Comparison of ENCODE assay signal across 15 cellular contexts in the genomic region with DNA sequence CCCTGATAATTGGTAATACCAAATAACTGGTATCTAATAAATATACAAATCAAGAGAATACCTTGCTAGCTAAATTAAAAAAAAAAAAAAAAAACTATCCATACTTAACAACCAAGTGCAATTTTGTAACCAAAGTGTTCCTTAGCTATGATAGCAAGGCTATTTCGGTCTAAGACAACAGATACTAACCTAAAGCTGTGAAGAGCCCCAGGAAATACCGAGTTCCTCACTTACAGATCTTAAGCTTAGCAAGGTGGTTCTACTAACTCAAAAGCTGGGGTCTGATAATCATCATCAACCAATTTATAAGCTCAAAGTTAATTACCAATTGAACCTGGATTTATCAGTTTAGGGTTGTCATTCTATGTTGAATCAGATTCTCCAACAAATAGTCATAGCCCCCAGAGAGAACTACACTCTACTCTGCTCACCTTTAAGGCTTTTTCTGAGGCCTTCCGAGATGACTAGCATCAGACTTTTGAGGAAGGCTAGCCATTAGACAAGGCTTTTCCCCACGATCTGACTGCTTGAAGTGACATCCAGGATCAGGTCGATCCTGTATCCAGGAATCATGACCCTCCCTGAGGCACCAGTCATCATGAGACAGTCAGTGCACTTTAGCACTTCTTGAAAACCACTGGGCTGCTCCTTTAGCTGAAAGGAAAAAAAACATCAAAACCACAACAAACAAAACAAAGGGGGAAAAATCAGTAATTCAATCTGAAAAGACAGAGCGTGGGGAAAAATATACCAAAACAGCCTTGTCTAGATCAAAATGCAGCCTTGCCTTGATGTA. TPM values are rescaled to one million over a fixed set of nuclear protein-coding genes. Genes with fewer than 3 reads are reported as not detected.
A peak's percentile ranks its signal among the peaks of the same experiment; 100 is the strongest.
DNase-seq lines count a peak whose midpoint lies in the region; ATAC-seq and TF ChIP-seq lines count a peak whose summit lies in the region.
"Had no signal": no experiment of that assay in that cellular context is flagged by ENCODE, and none has a peak within 500 bp of the region (broad histone marks: within the 10 kb centered on the region; RNA-seq: fewer than 3 reads in every experiment).

No MANE protein-coding gene starts in this region.

- DNase-seq in T-helper 1 cell (no peak), osteocyte (ENCODE audit: extremely low spot score, unreplicated experiment) (no peak), T-helper 9 cell (no peak), DMS53 treated with DMSO at 0.1 percent for 48 hours (lab: John Stamatoyannopoulos, UW; ENCODE audit: unreplicated experiment) (no peak)
- DNase-seq in activated naive CD8-positive, alpha-beta T cell treated with anti-CD3 and anti-CD28 coated beads, Interleukin-2, amount 10 ng/mL, durations not matched to agents 7 days and 5 days = no peak
- DNase-seq: Caco-2, glutamatergic neuron, NCI-H187, sigmoid colon had no signal

- H3K36me3 ChIP-seq in KMS-11 (ENCODE audit: insufficient read depth) = no peaks in the 10 kb centered on the region

- H3K4me1 Mint-ChIP-seq in T-helper 1 cell treated with Interleukin-12 subunit alpha and Interleukin-12 subunit beta and Interleukin-4 antibody, amounts not matched to agents 30 μg/mL and 1 μg/mL, for 36 hours (ENCODE audit: low read depth) = peaks cover 45% of the 10 kb centered on the region
- peaks cover 37% of the 10 kb centered on the region for H3K4me1 Mint-ChIP-seq in activated naive CD8-positive, alpha-beta T cell treated with anti-CD3 and anti-CD28 coated beads, Interleukin-2, amount 10 ng/mL, durations not matched to agents 7 days and 5 days
- peaks cover 37% of the 10 kb centered on the region for H3K4me1 Mint-ChIP-seq in osteocyte (ENCODE audit: unreplicated experiment)

- peak overlapping the region; percentile 25; the same call in 1 of the 2 replicates for H3K4me2 ChIP-seq in KMS-11

- no peak overlapping the region for H2AFZ ChIP-seq in KMS-11 (ENCODE audit: low read depth)

- H3K79me2 ChIP-seq in KMS-11 (ENCODE audit: insufficient read depth, low read depth) = peaks cover 15% of the 10 kb centered on the region; the same call in 1 of the 2 replicates

- ATAC-seq in activated naive CD8-positive, alpha-beta T cell treated with anti-CD3 and anti-CD28 coated beads, Interleukin-2, amount 10 ng/mL, durations not matched to agents 7 days and 5 days (ENCODE audit: low read depth) = no peak
- ATAC-seq in HG03025 (IDR thresholded peaks at IDR 0.05; ENCODE audit: low FRiP score, unreplicated experiment) = no peak
- ATAC-seq: Right ventricle myocardium inferior had no signal

- H3K9me3 Mint-ChIP-seq in T-helper 1 cell treated with Interleukin-12 subunit alpha and Interleukin-12 subunit beta and Interleukin-4 antibody, amounts not matched to agents 30 μg/mL and 1 μg/mL, for 36 hours = peaks cover 10% of the 10 kb centered on the region
- H3K9me3 Mint-ChIP-seq in activated naive CD8-positive, alpha-beta T cell treated with anti-CD3 and anti-CD28 coated beads, Interleukin-2, amount 10 ng/mL, durations not matched to agents 7 days and 5 days = peaks cover 4% of the 10 kb centered on the region
- peaks cover under 1% of the 10 kb centered on the region for H3K9me3 Mint-ChIP-seq in osteocyte (ENCODE audit: unreplicated experiment)

- H3K4me3 ChIP-seq in KMS-11 (IDR thresholded peaks at IDR 0.05; ENCODE audit: insufficient read depth, low read depth, low read length) = no peak overlapping the region
- H3K4me3 ChIP-seq: cardiac muscle cell, sigmoid colon had no signal

- H3K4me3 Mint-ChIP-seq in T-helper 1 cell treated with Interleukin-12 subunit alpha and Interleukin-12 subunit beta and Interleukin-4 antibody, amounts not matched to agents 30 μg/mL and 1 μg/mL, for 36 hours = peak overlapping the region; percentile 18
- H3K4me3 Mint-ChIP-seq in activated naive CD8-positive, alpha-beta T cell treated with anti-CD3 and anti-CD28 coated beads, Interleukin-2, amount 10 ng/mL, durations not matched to agents 7 days and 5 days = peak overlapping the region; percentile 26
- no peak overlapping the region for H3K4me3 Mint-ChIP-seq in osteocyte (ENCODE audit: unreplicated experiment)

- H3K27ac Mint-ChIP-seq in T-helper 1 cell treated with Interleukin-12 subunit alpha and Interleukin-12 subunit beta and Interleukin-4 antibody, amounts not matched to agents 30 μg/mL and 1 μg/mL, for 36 hours = no peak overlapping the region
- H3K27ac Mint-ChIP-seq in activated naive CD8-positive, alpha-beta T cell treated with anti-CD3 and anti-CD28 coated beads, Interleukin-2, amount 10 ng/mL, durations not matched to agents 7 days and 5 days = peak overlapping the region; percentile 14
- H3K27ac Mint-ChIP-seq in osteocyte (ENCODE audit: unreplicated experiment) = peak overlapping the region; percentile 64

- H4K20me1 ChIP-seq in KMS-11 (ENCODE audit: insufficient read depth) = no peaks in the 10 kb centered on the region

- POLR2A ChIA-PET in activated naive CD8-positive, alpha-beta T cell treated with anti-CD3 and anti-CD28 coated beads, Interleukin-2, amount 10 ng/mL, durations not matched to agents 7 days and 5 days (lab: Charles Lee) = interaction anchor here (0.7 to 0.8 kb wide), 2 partner anchors 32 to 369 kb away, joined by 5 read pairs; no protein-coding TSS in a partner anchor

- H3K27me3 ChIP-seq in KMS-11 (ENCODE audit: insufficient read depth, low read depth) = no peaks in the 10 kb centered on the region
- H3K27me3 ChIP-seq: cardiac muscle cell, sigmoid colon had no signal

- no peak overlapping the region; the same call in 1 of the 2 replicates for H3K27ac ChIP-seq in KMS-11
- H3K27ac ChIP-seq: 22Rv1, cardiac muscle cell, sigmoid colon had no signal

- peaks cover 37% of the 10 kb centered on the region for H3K36me3 Mint-ChIP-seq in T-helper 1 cell treated with Interleukin-12 subunit alpha and Interleukin-12 subunit beta and Interleukin-4 antibody, amounts not matched to agents 30 μg/mL and 1 μg/mL, for 36 hours (ENCODE audit: low read depth)
- peaks cover 50% of the 10 kb centered on the region for H3K36me3 Mint-ChIP-seq in activated naive CD8-positive, alpha-beta T cell treated with anti-CD3 and anti-CD28 coated beads, Interleukin-2, amount 10 ng/mL, durations not matched to agents 7 days and 5 days
- peaks cover 37% of the 10 kb centered on the region for H3K36me3 Mint-ChIP-seq in osteocyte (ENCODE audit: unreplicated experiment)

- H3K9ac ChIP-seq in KMS-11 = no peak overlapping the region

- TF ChIP-seq CTCF in KMS-11 (conservative IDR thresholded peaks at IDR 0.05; ENCODE audit: low read depth, low read length) = no peak
- no peak for TF ChIP-seq CTCF in osteocyte (IDR thresholded peaks at IDR 0.05)

- peaks cover 47% of the 10 kb centered on the region for H3K4me1 ChIP-seq in KMS-11 (ENCODE audit: low read depth, poor library complexity, severe bottlenecking)
- H3K4me1 ChIP-seq: Caco-2 had no signal

- no peaks in the 10 kb centered on the region for H3K27me3 Mint-ChIP-seq in T-helper 1 cell treated with Interleukin-12 subunit alpha and Interleukin-12 subunit beta and Interleukin-4 antibody, amounts not matched to agents 30 μg/mL and 1 μg/mL, for 36 hours (ENCODE audit: low read depth)
- no peaks in the 10 kb centered on the region for H3K27me3 Mint-ChIP-seq in activated naive CD8-positive, alpha-beta T cell treated with anti-CD3 and anti-CD28 coated beads, Interleukin-2, amount 10 ng/mL, durations not matched to agents 7 days and 5 days
- no peaks in the 10 kb centered on the region for H3K27me3 Mint-ChIP-seq in osteocyte (ENCODE audit: unreplicated experiment)

RNA-seq across cellular contexts. Expression of gene INTS6, which starts 32.0 kb away (rescaled TPM):
- total RNA-seq in activated naive CD8-positive, alpha-beta T cell treated with anti-CD3 and anti-CD28 coated beads, Interleukin-2, amount 10 ng/mL, durations not matched to agents 7 days and 5 days = 10 to 100 TPM; 45.5 to 49.7 TPM
- total RNA-seq in osteocyte = 36.4 and 39.4 TPM in 2 replicates
